Comparison of ENCODE assay signal across 1 cellular context in the genomic region with DNA sequence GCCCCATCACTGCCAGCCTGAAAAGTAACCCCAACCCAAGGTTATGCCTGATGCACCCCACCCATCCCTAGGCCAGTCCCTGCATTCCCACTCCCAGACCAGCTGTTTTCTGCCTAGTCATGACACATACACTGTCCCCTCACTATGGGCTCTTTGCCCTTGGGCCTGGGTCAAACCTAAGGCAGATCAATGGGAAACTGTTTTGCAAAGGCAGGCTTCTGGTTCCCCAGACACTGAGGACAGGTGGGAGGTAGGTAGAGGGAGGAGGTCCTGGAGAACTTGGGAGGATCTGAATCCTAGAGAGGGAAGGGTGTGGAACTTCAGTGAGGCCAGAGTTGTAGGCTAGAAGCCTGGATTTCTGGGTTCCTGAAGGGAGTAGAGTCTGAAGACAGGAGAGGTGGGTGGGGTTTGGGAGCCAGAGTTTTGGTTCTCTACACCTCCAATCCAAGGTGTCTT.
TF ChIP-seq lines count a peak whose summit lies in the region.

No MANE protein-coding gene starts in this region.

TF ChIP-seq in H1, 55 proteins besides CTCF, POLR2A, EP300 and RAD21:
- TF ChIP-seq ASH2L (IDR thresholded peaks at IDR 0.05; ENCODE audit: low read length): no peak
- TF ChIP-seq POLR2AphosphoS5 (IDR thresholded peaks at IDR 0.05; ENCODE audit: low read depth, low read length): no peak
- no peak for TF ChIP-seq EGR1 (IDR thresholded peaks at IDR 0.05; ENCODE audit: borderline replicate concordance, low read depth, low read length)
- no peak for TF ChIP-seq NRF1 (IDR thresholded peaks at IDR 0.05; ENCODE audit: low read depth, low read length)
- TF ChIP-seq TEAD4 (IDR thresholded peaks at IDR 0.05; ENCODE audit: low read depth, low read length): no peak
- no peak for TF ChIP-seq MAFK (IDR thresholded peaks at IDR 0.05; ENCODE audit: low read depth, low read length)
- TF ChIP-seq CBX8 (IDR thresholded peaks at IDR 0.05; ENCODE audit: borderline replicate concordance, low read depth, low read length): no peak
- no peak for TF ChIP-seq SAP30 (IDR thresholded peaks at IDR 0.05; ENCODE audit: insufficient read depth, insufficient replicate concordance, low read length)
- TF ChIP-seq HDAC6 (IDR thresholded peaks at IDR 0.05; ENCODE audit: low read depth, low read length): no peak
- no peak for TF ChIP-seq SRF (IDR thresholded peaks at IDR 0.05; ENCODE audit: low read depth, low read length)
- no peak for TF ChIP-seq TAF1 (IDR thresholded peaks at IDR 0.05; ENCODE audit: low read depth, low read length)
